Comparison of ENCODE assay signal across 1 cellular context in the genomic region with DNA sequence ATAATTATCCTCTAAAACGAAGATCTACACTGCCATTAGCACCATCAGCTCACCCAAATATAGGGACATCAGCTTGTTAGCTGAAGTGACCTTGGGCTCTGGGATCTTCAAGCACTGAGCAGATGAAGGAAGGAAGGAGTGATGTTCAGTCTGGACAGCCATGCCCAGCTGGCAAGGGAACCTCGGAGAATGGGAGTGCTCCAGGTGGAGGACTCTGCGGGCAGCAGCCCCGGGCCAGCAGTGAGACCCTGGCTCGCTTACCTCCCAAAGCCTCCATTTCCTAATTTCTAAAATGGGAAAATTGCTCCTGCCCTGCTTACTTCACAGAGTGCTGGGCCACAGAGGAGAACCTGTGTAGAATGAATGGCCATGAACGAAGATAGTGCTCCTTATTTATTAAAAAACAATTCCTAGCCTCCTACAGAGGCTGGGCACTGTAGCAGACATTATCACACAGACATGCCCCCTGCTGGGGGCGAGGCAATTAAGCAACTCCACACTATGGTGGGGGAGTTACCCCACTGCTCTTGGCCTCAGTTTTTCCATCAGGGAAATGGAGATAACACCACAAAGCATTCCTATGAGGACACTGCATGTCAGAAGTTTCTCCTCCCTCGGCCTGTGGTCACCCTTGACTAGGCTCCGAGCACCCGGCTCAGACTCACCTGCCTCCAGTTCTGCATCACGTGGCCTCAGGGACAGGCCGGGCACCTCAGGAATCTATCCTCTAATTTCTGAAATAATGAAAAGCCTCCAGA.
TF ChIP-seq lines count a peak whose summit lies in the region.

No MANE protein-coding gene starts in this region.

TF ChIP-seq in liver, 16 proteins besides CTCF, POLR2A, EP300 and RAD21 (continued from another document):
- TF ChIP-seq SP1 (IDR thresholded peaks at IDR 0.05) (no peak), YY1 (IDR thresholded peaks at IDR 0.05) (no peak), JUND (IDR thresholded peaks at IDR 0.05) (no peak), TAF1 (conservative IDR thresholded peaks at IDR 0.05) (no peak), RXRA (IDR thresholded peaks at IDR 0.05) (no peak)
- TF ChIP-seq, protein P1, sequence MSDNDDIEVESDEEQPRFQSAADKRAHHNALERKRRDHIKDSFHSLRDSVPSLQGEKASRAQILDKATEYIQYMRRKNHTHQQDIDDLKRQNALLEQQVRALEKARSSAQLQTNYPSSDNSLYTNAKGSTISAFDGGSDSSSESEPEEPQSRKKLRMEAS (IDR thresholded peaks at IDR 0.05), result no peak
- TF ChIP-seq, protein P2, sequence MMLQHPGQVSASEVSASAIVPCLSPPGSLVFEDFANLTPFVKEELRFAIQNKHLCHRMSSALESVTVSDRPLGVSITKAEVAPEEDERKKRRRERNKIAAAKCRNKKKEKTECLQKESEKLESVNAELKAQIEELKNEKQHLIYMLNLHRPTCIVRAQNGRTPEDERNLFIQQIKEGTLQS (IDR thresholded peaks at IDR 0.05), result no peak
